ENCODE assay signal across 8 cellular contexts in genomic region chrX:24838624-24839023, GRCh38.
A peak's percentile ranks its signal among the peaks of the same experiment; 100 is the strongest.
DNase-seq lines count a peak whose midpoint lies in the region; ATAC-seq and TF ChIP-seq lines count a peak whose summit lies in the region.

No MANE protein-coding gene starts in this region.

- H3K9me3 ChIP-seq in SJCRH30 (replicated peaks) = no peaks in the 10 kb centered on the region
- H3K9me3 ChIP-seq in spleen = no peaks in the 10 kb centered on the region

- DNase-seq in COR-L47 (lab: John Stamatoyannopoulos, UW) = peak; percentile 1
- peak; percentile 1 for DNase-seq in GM20000 (ENCODE audit: low spot score)
- DNase-seq in SJCRH30 = peak; percentile 2 to 51
- peak; percentile 56 for DNase-seq in fibroblast of pulmonary artery (ENCODE audit: low read depth)
- DNase-seq in spleen = no peak
- DNase-seq in HuH-7.5 (ENCODE audit: low spot score) = no peak
- no peak for DNase-seq in NCI-H2171 (lab: John Stamatoyannopoulos, UW)

- H3K36me3 ChIP-seq in SJCRH30 (peaks cover 8% of the 10 kb centered on the region), spleen (no peaks in the 10 kb centered on the region)

- no peak for ATAC-seq in GM21619 (IDR thresholded peaks at IDR 0.05; ENCODE audit: unreplicated experiment)

- TF ChIP-seq CTCF in GM20000 (IDR thresholded peaks at IDR 0.05; ENCODE audit: extremely low read depth, missing control alignments) (peak; percentile 19), fibroblast of pulmonary artery (IDR thresholded peaks at IDR 0.05; ENCODE audit: low read length, missing control alignments) (peak; percentile 28), spleen (IDR thresholded peaks at IDR 0.05 in 8 of 11, conservative IDR thresholded peaks at IDR 0.05 in 3 of 11) (peak in 10 of 11 experiments; percentile 5 to 54 (median 41))

- no peaks in the 10 kb centered on the region for H3K27me3 ChIP-seq in SJCRH30
- no peaks in the 10 kb centered on the region for H3K27me3 ChIP-seq in spleen (replicated peaks in 1 of 7)

- H3K4me3 ChIP-seq in SJCRH30 = no peak overlapping the region
- H3K4me3 ChIP-seq in fibroblast of pulmonary artery (replicated peaks; ENCODE audit: low read depth, low read length) = no peak overlapping the region
- H3K4me3 ChIP-seq in spleen = no peak overlapping the region

- 30 to 66% (median 60%) methylated on average over 3 of the region's 3 CpGs for WGBS in spleen, 5 donors

- H3K4me1 ChIP-seq in SJCRH30 = no peaks in the 10 kb centered on the region
- H3K4me1 ChIP-seq in spleen = no peaks in the 10 kb centered on the region

- TF ChIP-seq POLR2A in spleen (IDR thresholded peaks at IDR 0.05) = no peak

- H3K27ac ChIP-seq in SJCRH30 (no peak overlapping the region), spleen (no peak overlapping the region)

- intact Hi-C loops in spleen (cut with DNase I; ENCODE audit: low total_unique reads) = no loop called here

Comparison
In these comparisons a context has a peak if more than half of its experiments do, and no peak if none do; other contexts are left out.
1. DNase-seq: peak in COR-L47 (single experiment), GM20000 (single experiment), SJCRH30 (2 of 2) and fibroblast of pulmonary artery (single experiment); none in spleen (single experiment), HuH-7.5 (single experiment) and NCI-H2171 (single experiment).
2. Peak in every context shown above with its lines, with median percentiles within 50 percentile points of each other: CTCF ChIP-seq.